ENCODE assay signal across 2 cellular contexts in the genomic region with DNA sequence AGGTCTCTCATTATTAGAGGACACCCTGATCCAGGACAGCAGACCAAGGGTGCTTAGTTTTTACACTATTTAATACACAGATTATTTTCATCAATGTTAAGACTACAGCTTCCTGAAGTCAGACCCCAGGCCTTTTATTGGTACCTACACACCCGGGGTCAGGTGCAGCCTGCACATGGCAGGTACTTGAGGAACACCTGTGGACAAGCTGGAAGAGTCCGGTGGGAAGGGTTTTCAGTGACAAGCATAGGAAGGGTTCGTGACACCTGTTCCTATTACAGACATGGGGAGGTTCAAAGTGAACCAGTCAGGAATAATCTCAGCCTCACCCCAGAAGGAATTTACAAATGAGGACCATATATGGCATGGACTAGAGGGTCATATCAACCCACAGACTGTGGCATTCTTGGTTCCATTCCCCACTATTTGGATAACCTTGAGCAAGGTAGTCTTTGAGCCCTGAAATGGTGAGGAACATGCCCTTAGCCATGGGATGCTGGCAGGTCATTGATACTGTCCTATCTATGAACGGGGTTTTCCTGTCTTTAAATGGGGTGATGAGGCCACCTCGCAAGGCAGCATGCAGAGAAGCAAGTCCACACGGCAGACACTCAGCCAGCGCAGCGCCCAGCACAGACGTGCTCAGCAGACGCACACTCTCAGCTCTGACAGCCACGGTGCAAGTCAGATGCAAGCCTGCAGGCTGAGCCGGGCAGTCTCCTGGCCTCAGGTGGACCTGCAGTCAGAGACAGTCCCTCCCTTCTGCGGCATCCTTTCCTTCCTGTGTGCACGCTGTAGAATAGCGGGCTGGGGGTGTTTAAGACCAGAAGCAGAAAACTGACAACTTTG.
TF ChIP-seq lines count a peak whose summit lies in the region.

No MANE protein-coding gene starts in this region.

TF ChIP-seq in IMR-90, 13 proteins besides CTCF, POLR2A, EP300 and RAD21:
- no peak for TF ChIP-seq FOS (IDR thresholded peaks at IDR 0.05; ENCODE audit: low read depth, low read length)

TF ChIP-seq in H1, 55 proteins besides CTCF, POLR2A, EP300 and RAD21:
- TF ChIP-seq CBX8 (IDR thresholded peaks at IDR 0.05; ENCODE audit: borderline replicate concordance, low read depth, low read length): no peak
- no peak for TF ChIP-seq TAF7 (optimal IDR thresholded peaks at IDR 0.05; ENCODE audit: borderline replicate concordance, low read depth, low read length)
- TF ChIP-seq EGR1 (IDR thresholded peaks at IDR 0.05; ENCODE audit: borderline replicate concordance, low read depth, low read length): no peak
- TF ChIP-seq, protein P1, sequence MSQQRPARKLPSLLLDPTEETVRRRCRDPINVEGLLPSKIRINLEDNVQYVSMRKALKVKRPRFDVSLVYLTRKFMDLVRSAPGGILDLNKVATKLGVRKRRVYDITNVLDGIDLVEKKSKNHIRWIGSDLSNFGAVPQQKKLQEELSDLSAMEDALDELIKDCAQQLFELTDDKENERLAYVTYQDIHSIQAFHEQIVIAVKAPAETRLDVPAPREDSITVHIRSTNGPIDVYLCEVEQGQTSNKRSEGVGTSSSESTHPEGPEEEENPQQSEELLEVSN (IDR thresholded peaks at IDR 0.05): no peak
